In the genomic region with DNA sequence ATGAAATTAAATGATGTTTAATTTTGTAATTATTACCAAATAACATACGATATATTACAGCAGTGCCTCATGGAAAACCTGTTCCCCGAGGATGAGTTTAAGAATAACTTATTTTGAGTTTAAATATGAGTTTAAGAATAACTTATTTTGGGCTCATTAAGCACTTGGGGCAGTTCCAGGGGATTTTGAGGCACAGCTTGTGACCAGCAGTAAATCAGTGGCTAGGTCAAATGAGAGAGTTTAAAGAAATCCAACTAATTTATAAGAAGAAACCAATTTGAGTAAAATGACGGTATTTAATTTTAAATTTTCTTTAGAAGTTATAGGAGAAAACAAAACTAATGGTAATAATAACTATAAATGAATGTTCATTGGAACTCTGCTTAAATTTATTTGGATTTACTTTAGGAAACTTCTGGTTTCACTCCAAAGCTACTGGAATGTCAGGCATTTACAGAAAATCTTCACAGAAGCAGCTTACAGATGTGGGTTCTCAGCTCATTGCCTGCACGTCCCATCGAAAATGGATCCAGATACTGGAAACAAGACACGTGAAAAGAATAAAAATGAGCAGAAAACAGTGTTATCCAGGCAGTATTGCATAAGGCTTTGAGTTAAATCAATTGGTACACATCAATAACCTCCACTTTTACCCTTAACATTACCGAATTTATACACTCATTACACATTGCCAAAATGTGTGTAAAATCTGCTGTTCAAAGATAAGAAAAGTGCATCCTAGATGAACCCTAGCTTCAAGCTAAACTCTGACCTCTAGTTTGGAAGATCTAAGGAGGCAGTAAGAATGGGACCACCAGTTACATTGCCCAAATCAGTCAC, we compare ENCODE assay signal across 24 cellular contexts.
DNase-seq lines count a peak whose midpoint lies in the region; ATAC-seq, FAIRE-seq and TF ChIP-seq lines count a peak whose summit lies in the region.
"Had no signal": no experiment of that assay in that cellular context is flagged by ENCODE, and none has a peak within 500 bp of the region (broad histone marks: within the 10 kb centered on the region; RNA-seq: fewer than 3 reads in every experiment).

No MANE protein-coding gene starts in this region.

- BruUV-seq in HepG2 (replicated peaks; lab: Mats Ljungman, UMichigan) = no TSS peak

- H3K4me1 ChIP-seq in liver (ENCODE audit: control insufficient read depth in 4 of 4, insufficient read depth in 4 of 4, low read length in 3 of 4) = peaks cover 2 to 20% (median 13%) of the 10 kb centered on the region in 4 donors
- H3K4me1 ChIP-seq in HepG2 (ENCODE audit: insufficient read depth, low read length) = no peaks in the 10 kb centered on the region
- peaks cover 0 to 3% (median 0%) of the 10 kb centered on the region in 4 experiments; a peak in 2 of 7 replicates for H3K4me1 ChIP-seq in H1 (replicated peaks in 1 of 4; ENCODE audit: control insufficient read depth in 3 of 4, insufficient read depth in 4 of 4, low read length in 3 of 4)
- H3K4me1 ChIP-seq: gastrocnemius medialis, spleen had no signal

- no peak overlapping the region for H2AK5ac ChIP-seq in H1 (ENCODE audit: low read depth, low read length)

- H3K79me1 ChIP-seq in H1 (ENCODE audit: low read depth, low read length) = no peaks in the 10 kb centered on the region

- H3K27me3 Mint-ChIP-seq in progenitor cell of endocrine pancreas = no peaks in the 10 kb centered on the region
- H3K27me3 Mint-ChIP-seq: activated CD4-positive, alpha-beta T cell treated with anti-CD3 and anti-CD28 coated beads for 36 hours; activated CD8-positive, alpha-beta memory T cell treated with anti-CD3 and anti-CD28 coated beads, Interleukin-2, amount 10 ng/mL, durations not matched to agents 7 days and 5 days; CD4-positive, alpha-beta T cell; central memory CD8-positive, alpha-beta T cell had no signal

- no peak overlapping the region for H2BK5ac ChIP-seq in H1 (ENCODE audit: low read depth, low read length)

- no peak overlapping the region for H3K14ac ChIP-seq in H1 (ENCODE audit: insufficient read length)

- H3K18ac ChIP-seq in H1 (ENCODE audit: extremely low read depth, low read length) = no peak overlapping the region

- no peak overlapping the region for H3K27ac Mint-ChIP-seq in progenitor cell of endocrine pancreas
- H3K27ac Mint-ChIP-seq: activated CD4-positive, alpha-beta T cell treated with anti-CD3 and anti-CD28 coated beads for 36 hours; activated CD8-positive, alpha-beta memory T cell treated with anti-CD3 and anti-CD28 coated beads, Interleukin-2, amount 10 ng/mL, durations not matched to agents 7 days and 5 days; CD4-positive, alpha-beta T cell had no signal

- no peak overlapping the region for H4K8ac ChIP-seq in H1 (ENCODE audit: extremely low read depth, insufficient read depth, low read length)

- H2BK20ac ChIP-seq in H1 (ENCODE audit: low read length) = no peak overlapping the region

- TF ChIP-seq EP300 in HepG2 (IDR thresholded peaks at IDR 0.05; ENCODE audit: low read depth in 2 of 2, low read length in 2 of 2) (no peak), HepG2 (CRISPR knock-in tag; IDR thresholded peaks at IDR 0.05; ENCODE audit: borderline replicate concordance) (no peak), H1 (IDR thresholded peaks at IDR 0.05; ENCODE audit: borderline replicate concordance in 1 of 2, low read depth in 2 of 2, low read length in 2 of 2) (no peak)

- intact Hi-C loops in HepG2 (cut with micrococcal nuclease; ENCODE audit: unreplicated experiment) = no loop called here

- no peaks in the 10 kb centered on the region for H3K27me3 ChIP-seq in liver (ENCODE audit: control insufficient read depth in 4 of 4, insufficient read depth in 4 of 4, low read length in 3 of 4)
- H3K27me3 ChIP-seq in HepG2 (ENCODE audit: control insufficient read depth in 1 of 2, insufficient read depth in 2 of 2, low read length in 2 of 2) = no peaks in the 10 kb centered on the region
- no peaks in the 10 kb centered on the region for H3K27me3 ChIP-seq in H1 (replicated peaks in 1 of 4; ENCODE audit: control insufficient read depth in 3 of 4, extremely low read depth in 1 of 4, insufficient read depth in 3 of 4, low read length in 3 of 4)
- H3K27me3 ChIP-seq: adrenal gland, gastrocnemius medialis, spleen had no signal

- no peak overlapping the region for H3K9ac ChIP-seq in liver (ENCODE audit: low read depth in 1 of 2, low read length in 2 of 2)
- H3K9ac ChIP-seq in HepG2 (ENCODE audit: insufficient read depth, low read depth, low read length) = no peak overlapping the region
- H3K9ac ChIP-seq in H1 (replicated peaks in 1 of 4; ENCODE audit: extremely low read depth in 1 of 4, low read depth in 3 of 4, low read length in 3 of 4) = no peak overlapping the region

- no peak overlapping the region for H3K56ac ChIP-seq in H1 (replicated peaks; ENCODE audit: insufficient read length, low read depth, low read length)

- no peak overlapping the region for H3K4me3 ChIP-seq in liver (ENCODE audit: low read depth in 1 of 3, low read length in 3 of 3)
- no peak overlapping the region for H3K4me3 ChIP-seq in HepG2 (replicated peaks in 1 of 3; ENCODE audit: insufficient read depth in 1 of 3, low read depth in 2 of 3, low read length in 3 of 3)
- no peak overlapping the region for H3K4me3 ChIP-seq in H1 (ENCODE audit: extremely low read depth in 1 of 4, insufficient read depth in 2 of 4, low read depth in 3 of 4, low read length in 4 of 4)
- H3K4me3 ChIP-seq: adrenal gland, gastrocnemius medialis, spleen had no signal

- H4K91ac ChIP-seq in H1 (replicated peaks; ENCODE audit: insufficient read length, low read length) = no peak overlapping the region

- 37% methylated on average over 7 of the region's 7 CpGs for WGBS in liver
- WGBS in HepG2 (ENCODE audit: low lambda C conversion rate) = 20% methylated on average over 7 of the region's 7 CpGs
- 92% methylated on average over 7 of the region's 7 CpGs; no CpG with 5 or more reads in 1 of the 2 experiments for WGBS in H1 (ENCODE audit: extremely low coverage in 1 of 2, insufficient coverage in 1 of 2, insufficient read length in 1 of 2, insufficient replicate concordance in 2 of 2, low coverage in 1 of 2, low lambda C conversion rate in 2 of 2, missing lambda C conversion rate in 1 of 2), 2 experiments

- FAIRE-seq in HepG2 (lab: Jason Lieb, UNC) (no peak), H1 (lab: Jason Lieb, UNC) (no peak)

- CTCF ChIA-PET in HepG2 (lab: Yijun Ruan, JAX; ENCODE audit: low intra/inter-chr PET ratio, low total read pairs) (no interaction called here), H1 (lab: Charles Lee; ENCODE audit: partially characterized antibody) (interaction anchor here (0.8 to 1.9 kb wide), 3 partner anchors 9 to 783 kb away, joined by 3 to 7 read pairs (median 4); no protein-coding TSS in a partner anchor)

- POLR2A ChIA-PET in HepG2 (lab: Yijun Ruan, JAX) (no interaction called here), H1 (lab: Charles Lee; ENCODE audit: partially characterized antibody) (no interaction called here)

- no peaks in the 10 kb centered on the region for H4K20me1 ChIP-seq in HepG2 (ENCODE audit: insufficient read depth, low read length)
- no peaks in the 10 kb centered on the region for H4K20me1 ChIP-seq in H1 (replicated peaks in 1 of 2; ENCODE audit: control insufficient read depth in 1 of 2, insufficient read depth in 2 of 2, low read length in 2 of 2)

- H3K23ac ChIP-seq in H1 (ENCODE audit: insufficient read length) = no peak overlapping the region

- TF ChIP-seq CTCF in liver (IDR thresholded peaks at IDR 0.05; ENCODE audit: low read depth, low read length, missing input control) (no peak), HepG2 (CRISPR knock-in tag; IDR thresholded peaks at IDR 0.05) (no peak), H1 (IDR thresholded peaks at IDR 0.05; ENCODE audit: control extremely low read depth in 1 of 3, insufficient read depth in 1 of 3, low read depth in 1 of 3, low read length in 3 of 3) (no peak), progenitor cell of endocrine pancreas (IDR thresholded peaks at IDR 0.05; ENCODE audit: unreplicated experiment) (no peak)

- H3K36me3 ChIP-seq in liver (ENCODE audit: control insufficient read depth in 4 of 4, insufficient read depth in 3 of 4, low read depth in 1 of 4, low read length in 3 of 4) (no peaks in the 10 kb centered on the region), HepG2 (replicated peaks in 1 of 2; ENCODE audit: control insufficient read depth in 1 of 2, insufficient read depth in 2 of 2, low read length in 2 of 2) (no peaks in the 10 kb centered on the region), H1 (ENCODE audit: control insufficient read depth in 2 of 4, insufficient read depth in 4 of 4, low read length in 3 of 4) (no peaks in the 10 kb centered on the region)
- H3K36me3 ChIP-seq: adrenal gland, gastrocnemius medialis, spleen had no signal

- no peak for ATAC-seq in HepG2
- ATAC-seq: activated CD4-positive, alpha-beta T cell treated with anti-CD3 and anti-CD28 coated beads for 36 hours; activated CD8-positive, alpha-beta memory T cell treated with anti-CD3 and anti-CD28 coated beads, Interleukin-2, amount 10 ng/mL, durations not matched to agents 7 days and 5 days; gastrocnemius medialis; left ventricle myocardium superior had no signal

- H3K4me3 Mint-ChIP-seq in progenitor cell of endocrine pancreas (ENCODE audit: low read depth) = no peak overlapping the region
- H3K4me3 Mint-ChIP-seq: activated CD4-positive, alpha-beta T cell treated with anti-CD3 and anti-CD28 coated beads for 36 hours; activated CD8-positive, alpha-beta memory T cell treated with anti-CD3 and anti-CD28 coated beads, Interleukin-2, amount 10 ng/mL, durations not matched to agents 7 days and 5 days; CD4-positive, alpha-beta T cell; central memory CD8-positive, alpha-beta T cell had no signal

- H4K5ac ChIP-seq in H1 (ENCODE audit: insufficient read length, low read depth, low read length) = no peak overlapping the region

- H3K27ac ChIP-seq in liver (ENCODE audit: low read depth in 1 of 2, low read length in 2 of 2) (peak overlapping the region; percentile 34 to 39), HepG2 (ENCODE audit: extremely low read length, insufficient read depth, low read length) (no peak overlapping the region), H1 (ENCODE audit: low read depth, low read length) (no peak overlapping the region)
- H3K27ac ChIP-seq: 22Rv1, adrenal gland, gastrocnemius medialis had no signal

- no peaks in the 10 kb centered on the region for H3K9me3 Mint-ChIP-seq in progenitor cell of endocrine pancreas (ENCODE audit: low read depth)

- no peak for DNase-seq in HepG2 (ENCODE audit: low spot score)
- no peak for DNase-seq in H1 (ENCODE audit: low read depth in 1 of 2, low spot score in 2 of 2)
- peak; percentile 69 for DNase-seq in kidney tubule cell (ENCODE audit: low spot score)
- DNase-seq in RKO (ENCODE audit: low spot score) = no peak
- DNase-seq in progenitor cell of endocrine pancreas (ENCODE audit: low spot score, unreplicated experiment) = no peak
- no peak for DNase-seq in DMS 273 (lab: John Stamatoyannopoulos, UW; ENCODE audit: unreplicated experiment)
- no peak for DNase-seq in NCI-H1048 (lab: John Stamatoyannopoulos, UW)
- DNase-seq: activated CD4-positive, alpha-beta T cell treated with anti-CD3 and anti-CD28 coated beads for 36 hours; activated CD8-positive, alpha-beta memory T cell treated with anti-CD3 and anti-CD28 coated beads, Interleukin-2, amount 10 ng/mL, durations not matched to agents 7 days and 5 days; activated effector memory CD4-positive, alpha-beta T cell treated with anti-CD3 and anti-CD28 coated beads, Interleukin-2, amount 50 U/mL, for 16 hours; adrenal gland; CD4-positive, alpha-beta T cell; DMS79; gastrocnemius medialis; GOT3; left ventricle myocardium superior; MM.1S; NCI-H1694; NCI-H345; RPMI8226; spleen had no signal

- H3K4ac ChIP-seq in H1 (replicated peaks; ENCODE audit: insufficient read length, low read depth, low read length) = no peak overlapping the region

- H3K4me2 ChIP-seq in HepG2 (ENCODE audit: low read depth, low read length) (no peak overlapping the region), H1 (ENCODE audit: insufficient read depth in 1 of 2, low read depth in 2 of 2, low read length in 2 of 2) (no peak overlapping the region)

- no peaks in the 10 kb centered on the region for H3K79me2 ChIP-seq in HepG2 (ENCODE audit: insufficient read depth, low read length)
- H3K79me2 ChIP-seq in H1 (ENCODE audit: control insufficient read depth in 1 of 2, insufficient read depth in 2 of 2, low read length in 2 of 2) = no peaks in the 10 kb centered on the region

- TF ChIP-seq POLR2A in HepG2 (IDR thresholded peaks at IDR 0.05; ENCODE audit: insufficient read depth in 1 of 2, low read depth in 2 of 2, low read length in 2 of 2) (no peak), H1 (IDR thresholded peaks at IDR 0.05; ENCODE audit: control extremely low read depth in 1 of 2, low read depth in 2 of 2, low read length in 2 of 2) (no peak)

- H2BK120ac ChIP-seq in H1 (replicated peaks; ENCODE audit: low read depth, low read length) = no peak overlapping the region

- no peaks in the 10 kb centered on the region for H3K36me3 Mint-ChIP-seq in progenitor cell of endocrine pancreas (ENCODE audit: insufficient read depth)
- H3K36me3 Mint-ChIP-seq: activated CD8-positive, alpha-beta memory T cell treated with anti-CD3 and anti-CD28 coated beads, Interleukin-2, amount 10 ng/mL, durations not matched to agents 7 days and 5 days had no signal

- no peaks in the 10 kb centered on the region for H3K9me3 ChIP-seq in liver (ENCODE audit: control insufficient read depth in 4 of 4, low read length in 3 of 4)
- no peaks in the 10 kb centered on the region for H3K9me3 ChIP-seq in HepG2 (ENCODE audit: low read length)
- peaks cover 0 to 3% of the 10 kb centered on the region in 2 experiments; a peak in 1 of 4 replicates for H3K9me3 ChIP-seq in H1 (ENCODE audit: insufficient read depth in 2 of 2, low read depth in 1 of 2, low read length in 1 of 2)
- H3K9me3 ChIP-seq: adrenal gland, gastrocnemius medialis had no signal

- no peaks in the 10 kb centered on the region for H3K4me1 Mint-ChIP-seq in progenitor cell of endocrine pancreas (ENCODE audit: low read depth)
- H3K4me1 Mint-ChIP-seq: activated CD4-positive, alpha-beta T cell treated with anti-CD3 and anti-CD28 coated beads for 36 hours; activated CD8-positive, alpha-beta memory T cell treated with anti-CD3 and anti-CD28 coated beads, Interleukin-2, amount 10 ng/mL, durations not matched to agents 7 days and 5 days; central memory CD8-positive, alpha-beta T cell had no signal

- no peak overlapping the region for H2BK12ac ChIP-seq in H1 (ENCODE audit: low read depth, low read length)

- TF ChIP-seq RAD21 in liver (IDR thresholded peaks at IDR 0.05) (peak in 1 of 2 donors; percentile 6), HepG2 (CRISPR knock-in tag; IDR thresholded peaks at IDR 0.05) (no peak), H1 (IDR thresholded peaks at IDR 0.05 in 1 of 2, conservative IDR thresholded peaks at IDR 0.05 in 1 of 2; ENCODE audit: low read depth in 2 of 2, low read length in 2 of 2) (no peak)

- H3K23me2 ChIP-seq in H1 (ENCODE audit: low read depth, low read length) = no peaks in the 10 kb centered on the region

- H2BK15ac ChIP-seq in H1 (ENCODE audit: low read length) = no peak overlapping the region

- H2AFZ ChIP-seq in HepG2 (ENCODE audit: low read length) (no peak overlapping the region), H1 (ENCODE audit: low read length) (peak overlapping the region; percentile 63)

- in situ Hi-C loops in HepG2 (cut with HindIII; ENCODE audit: extremely low pct_ligation_motif_present, low pct_unique_long_range_greater_than_20kb) = no loop called here

Comparison
In these comparisons a context has a peak if more than half of its experiments do, and no peak if none do; other contexts are left out.
1. H3K27ac ChIP-seq: peak in liver (2 of 2); none in HepG2 (single experiment) and H1 (single experiment).